In genomic region chr14:51448831-51449665, GRCh38 we compare ENCODE assay signal across 12 cellular contexts.
A peak's percentile ranks its signal among the peaks of the same experiment; 100 is the strongest.
DNase-seq lines count a peak whose midpoint lies in the region; ATAC-seq and TF ChIP-seq lines count a peak whose summit lies in the region.
"Had no signal": no experiment of that assay in that cellular context is flagged by ENCODE, and none has a peak within 500 bp of the region (broad histone marks: within the 10 kb centered on the region; RNA-seq: fewer than 3 reads in every experiment).

No MANE protein-coding gene starts in this region.

- peak overlapping the region; percentile 5 for H3K27ac Mint-ChIP-seq in MCF 10A (ENCODE audit: low read depth, unreplicated experiment)
- H3K27ac Mint-ChIP-seq: activated CD4-positive, alpha-beta T cell treated with anti-CD3 and anti-CD28 coated beads, Interleukin-2, amount 10 ng/mL, durations not matched to agents 7 days and 5 days had no signal

- H3K4me3 Mint-ChIP-seq in MCF 10A (ENCODE audit: unreplicated experiment), result no peak overlapping the region
- H3K4me3 Mint-ChIP-seq: activated CD4-positive, alpha-beta T cell treated with anti-CD3 and anti-CD28 coated beads, Interleukin-2, amount 10 ng/mL, durations not matched to agents 7 days and 5 days had no signal

- no peaks in the 10 kb centered on the region for H3K4me1 ChIP-seq in right cardiac atrium (ENCODE audit: control insufficient read depth, insufficient read depth, low read length)
- H3K4me1 ChIP-seq in upper lobe of right lung, result peaks cover 6% of the 10 kb centered on the region

- CTCF ChIA-PET in MCF 10A (lab: Yijun Ruan, JAX), result interaction anchor here (0.5 to 2.1 kb wide), 3 partner anchors 9 to 26 kb away, joined by 4 to 5 read pairs (median 4); no protein-coding TSS in a partner anchor

- H3K4me3 ChIP-seq in right cardiac atrium (ENCODE audit: low read length), result no peak overlapping the region
- no peak overlapping the region for H3K4me3 ChIP-seq in upper lobe of right lung
- H3K4me3 ChIP-seq: suprapubic skin had no signal

- ATAC-seq in right cardiac atrium, result peak; percentile 81 to 90
- ATAC-seq in upper lobe of right lung, result peak; percentile 27
- ATAC-seq in GM18907 (IDR thresholded peaks at IDR 0.05; ENCODE audit: unreplicated experiment), result no peak
- ATAC-seq: Panc1 had no signal

- H3K36me3 Mint-ChIP-seq in MCF 10A (ENCODE audit: insufficient read depth, unreplicated experiment), result no peaks in the 10 kb centered on the region

- POLR2A ChIA-PET in MCF 10A (lab: Yijun Ruan, JAX), result interaction anchor here (0.6 to 2.9 kb wide), 15 partner anchors 9 to 124 kb away, joined by 3 to 9 read pairs (median 3); no protein-coding TSS in a partner anchor

- H3K27me3 ChIP-seq in right cardiac atrium (ENCODE audit: control insufficient read depth, insufficient read depth), result no peaks in the 10 kb centered on the region
- H3K27me3 ChIP-seq in upper lobe of right lung, result no peaks in the 10 kb centered on the region
- H3K27me3 ChIP-seq: suprapubic skin had no signal

- 47% methylated on average over 2 of the region's 2 CpGs for WGBS in right cardiac atrium

- H3K9me3 Mint-ChIP-seq in MCF 10A (ENCODE audit: unreplicated experiment), result no peaks in the 10 kb centered on the region
- H3K9me3 Mint-ChIP-seq: activated CD4-positive, alpha-beta T cell treated with anti-CD3 and anti-CD28 coated beads, Interleukin-2, amount 10 ng/mL, durations not matched to agents 7 days and 5 days had no signal

- intact Hi-C loops in MCF 10A (cut with micrococcal nuclease), result no loop called here
- intact Hi-C loops in right cardiac atrium (cut with DNase I), result no loop called here
- intact Hi-C loops in upper lobe of right lung (cut with DNase I), result no loop called here
- intact Hi-C loops in posterior cingulate gyrus (cut with DNase I), result no loop called here

- DNase-seq in DMS53 (lab: John Stamatoyannopoulos, UW) (peak; percentile 13), DMS53 treated with DMSO at 0.1 percent for 48 hours (lab: John Stamatoyannopoulos, UW; ENCODE audit: unreplicated experiment) (no peak), MCF 10A (ENCODE audit: unreplicated experiment) (peak; percentile 56), right cardiac atrium (peak; percentile 20 to 57 (median 32)), upper lobe of right lung (no peak), activated T-cell treated with anti-CD3 and anti-CD28 coated beads for 4 hours (no peak), posterior cingulate gyrus (no peak)
- DNase-seq: activated CD4-positive, alpha-beta T cell treated with anti-CD3 and anti-CD28 coated beads, Interleukin-2, amount 10 ng/mL, durations not matched to agents 7 days and 5 days had no signal

- TF ChIP-seq CTCF in MCF 10A (IDR thresholded peaks at IDR 0.05; ENCODE audit: unreplicated experiment), result no peak
- TF ChIP-seq CTCF in upper lobe of right lung (IDR thresholded peaks at IDR 0.05), result no peak

- BruUV-seq in MCF 10A (replicated peaks; lab: Mats Ljungman, UMichigan), result no TSS peak

- peaks cover 13% of the 10 kb centered on the region for H3K4me1 Mint-ChIP-seq in MCF 10A (ENCODE audit: insufficient read depth, unreplicated experiment)
- H3K4me1 Mint-ChIP-seq: activated CD4-positive, alpha-beta T cell treated with anti-CD3 and anti-CD28 coated beads, Interleukin-2, amount 10 ng/mL, durations not matched to agents 7 days and 5 days had no signal

- H3K27ac ChIP-seq in right cardiac atrium (ENCODE audit: low read length) (no peak overlapping the region), upper lobe of right lung (no peak overlapping the region)
- H3K27ac ChIP-seq: 22Rv1, suprapubic skin had no signal

- no peaks in the 10 kb centered on the region for H3K27me3 Mint-ChIP-seq in MCF 10A (ENCODE audit: insufficient read depth, unreplicated experiment)
- H3K27me3 Mint-ChIP-seq: activated CD4-positive, alpha-beta T cell treated with anti-CD3 and anti-CD28 coated beads, Interleukin-2, amount 10 ng/mL, durations not matched to agents 7 days and 5 days had no signal

- H3K36me3 ChIP-seq in upper lobe of right lung, result no peaks in the 10 kb centered on the region
- H3K36me3 ChIP-seq: suprapubic skin had no signal

- H3K9me3 ChIP-seq in right cardiac atrium (ENCODE audit: control insufficient read depth, low read length), result no peaks in the 10 kb centered on the region
- no peaks in the 10 kb centered on the region for H3K9me3 ChIP-seq in upper lobe of right lung
- H3K9me3 ChIP-seq: suprapubic skin had no signal

Comparison
In these comparisons a context has a peak if more than half of its experiments do, and no peak if none do; other contexts are left out.
1. DNase-seq: peak in DMS53 (single experiment), MCF 10A (single experiment) and right cardiac atrium (3 of 3); none in DMS53 treated with DMSO at 0.1 percent for 48 hours (single experiment), upper lobe of right lung (single experiment), activated T-cell treated with anti-CD3 and anti-CD28 coated beads for 4 hours (single experiment) and posterior cingulate gyrus (0 of 10).